ENCODE assay signal across 13 cellular contexts in the genomic region with DNA sequence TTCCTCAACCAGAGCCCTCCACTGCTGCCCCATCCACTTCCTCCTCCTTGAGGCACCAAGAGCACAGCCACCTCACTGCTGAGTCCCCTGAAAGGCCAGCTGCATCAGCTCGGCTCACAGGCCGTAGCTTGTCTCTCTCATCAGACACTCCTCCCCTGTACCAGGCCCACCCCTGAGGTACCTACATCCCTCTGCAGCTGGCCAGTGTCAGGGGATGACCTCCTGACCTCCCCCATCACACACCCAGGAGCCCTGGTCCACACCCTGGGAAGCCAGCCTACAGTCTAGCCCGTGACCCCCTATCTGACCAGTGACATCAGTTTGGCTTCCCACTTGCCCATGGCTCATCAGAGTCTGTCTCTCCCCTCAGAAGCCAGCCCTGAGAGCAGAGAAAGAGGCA.
A peak's percentile ranks its signal among the peaks of the same experiment; 100 is the strongest.
DNase-seq lines count a peak whose midpoint lies in the region; ATAC-seq and TF ChIP-seq lines count a peak whose summit lies in the region.
"Had no signal": no experiment of that assay in that cellular context is flagged by ENCODE, and none has a peak within 500 bp of the region (broad histone marks: within the 10 kb centered on the region; RNA-seq: fewer than 3 reads in every experiment).

No MANE protein-coding gene starts in this region.

- H2AFZ ChIP-seq in neuronal stem cell (ENCODE audit: low read length): no peak overlapping the region

- no peak for TF ChIP-seq POLR2A in heart left ventricle (IDR thresholded peaks at IDR 0.05)

- no peak overlapping the region for H3K4me2 ChIP-seq in neuronal stem cell (ENCODE audit: insufficient read depth, low read length, poor library complexity, severe bottlenecking)

- H3K4me1 ChIP-seq in heart left ventricle (peaks cover 3 to 88% (median 48%) of the 10 kb centered on the region in 12 donors), neuronal stem cell (ENCODE audit: control insufficient read depth in 2 of 2, insufficient read depth in 1 of 2, low read depth in 1 of 2, low read length in 2 of 2) (peaks cover 5 to 14% of the 10 kb centered on the region in 2 donors), BE2C (peaks cover 34% of the 10 kb centered on the region)

- H4K8ac ChIP-seq in neuronal stem cell (ENCODE audit: low read depth, low read length): no peak overlapping the region

- H3K9me3 Mint-ChIP-seq in activated naive CD8-positive, alpha-beta T cell treated with anti-CD3 and anti-CD28 coated beads for 36 hours: no peaks in the 10 kb centered on the region

- no peak for TF ChIP-seq CTCF in heart left ventricle (IDR thresholded peaks at IDR 0.05)
- TF ChIP-seq CTCF in BE2C (IDR thresholded peaks at IDR 0.05; ENCODE audit: low read depth, low read length): no peak

- H3K9ac ChIP-seq in neuronal stem cell (ENCODE audit: low read depth, low read length, poor library complexity): no peak overlapping the region

- H2BK15ac ChIP-seq in neuronal stem cell (ENCODE audit: low read length): no peak overlapping the region

- no peak overlapping the region for H3K27ac Mint-ChIP-seq in activated naive CD8-positive, alpha-beta T cell treated with anti-CD3 and anti-CD28 coated beads for 36 hours

- H3K27ac ChIP-seq in heart left ventricle: peak overlapping the region in 8 of 12 donors; percentile 4 to 77 (median 38)
- no peak overlapping the region for H3K27ac ChIP-seq in neuronal stem cell (replicated peaks; ENCODE audit: low read length)
- H3K27ac ChIP-seq: neutrophil, SK-N-MC had no signal

- no peak overlapping the region for H2BK5ac ChIP-seq in neuronal stem cell (ENCODE audit: low read length)

- H3K36me3 Mint-ChIP-seq in activated naive CD8-positive, alpha-beta T cell treated with anti-CD3 and anti-CD28 coated beads for 36 hours: no peaks in the 10 kb centered on the region

- no peak for DNase-seq in Right ventricle myocardium inferior (ENCODE audit: missing footprints)
- no peak for DNase-seq in cardiac septum (ENCODE audit: low spot score)
- peak in 1 of 5 donors; percentile 54 for DNase-seq in heart left ventricle
- DNase-seq in neuronal stem cell (ENCODE audit: low spot score): no peak
- no peak for DNase-seq in activated naive CD8-positive, alpha-beta T cell treated with anti-CD3 and anti-CD28 coated beads for 36 hours
- DNase-seq in NCI-H524 (lab: John Stamatoyannopoulos, UW): no peak
- no peak for DNase-seq in BE2C
- DNase-seq in NCI-H1105 treated with DMSO at 0.1 percent for 48 hours (lab: John Stamatoyannopoulos, UW): no peak
- DNase-seq: activated CD4-positive, CD25-positive, alpha-beta regulatory T cell treated with anti-CD3 and anti-CD28 coated beads, Interleukin-2, amount 50 U/mL, for 72 hours; AML-193; kidney had no signal

- H3K27me3 ChIP-seq in heart left ventricle: no peaks in the 10 kb centered on the region
- peaks cover 0 to 1% (median 0%) of the 10 kb centered on the region in 3 experiments for H3K27me3 ChIP-seq in neuronal stem cell (ENCODE audit: control insufficient read depth in 3 of 3, insufficient read depth in 3 of 3, low read depth in 1 of 3, low read length in 3 of 3)
- H3K27me3 ChIP-seq in BE2C: no peaks in the 10 kb centered on the region
- H3K27me3 ChIP-seq: neutrophil had no signal

- H3K14ac ChIP-seq in neuronal stem cell (ENCODE audit: low read length): no peak overlapping the region

- no peaks in the 10 kb centered on the region for H3K79me1 ChIP-seq in neuronal stem cell (ENCODE audit: low read depth, low read length)

- H3K4me3 ChIP-seq in heart left ventricle (no peak overlapping the region), neuronal stem cell (ENCODE audit: low read length in 2 of 2) (no peak overlapping the region), BE2C (ENCODE audit: low read depth, low read length) (no peak overlapping the region)
- H3K4me3 ChIP-seq: SK-N-MC had no signal

- H3K36me3 ChIP-seq in heart left ventricle: peaks cover 0 to 36% (median 32%) of the 10 kb centered on the region in 9 donors
- no peaks in the 10 kb centered on the region for H3K36me3 ChIP-seq in neuronal stem cell (replicated peaks in 1 of 2; ENCODE audit: control insufficient read depth in 2 of 2, insufficient read depth in 2 of 2, low read length in 2 of 2)
- no peaks in the 10 kb centered on the region for H3K36me3 ChIP-seq in BE2C
- H3K36me3 ChIP-seq: neutrophil had no signal

- H3K4me3 Mint-ChIP-seq in activated naive CD8-positive, alpha-beta T cell treated with anti-CD3 and anti-CD28 coated beads for 36 hours: no peak overlapping the region

- ATAC-seq in Right ventricle myocardium inferior (peak; percentile 31), heart left ventricle (peak in 3 of 4 donors; percentile 2 to 23 (median 16))

- H3K23ac ChIP-seq in neuronal stem cell (ENCODE audit: low read depth, low read length, poor library complexity): peak overlapping the region; percentile 19

- peak overlapping the region; percentile 23 for H3K18ac ChIP-seq in neuronal stem cell (ENCODE audit: low read length)

- H4K91ac ChIP-seq in neuronal stem cell (ENCODE audit: low read depth, low read length, poor library complexity): no peak overlapping the region

- H2BK12ac ChIP-seq in neuronal stem cell (ENCODE audit: low read length): no peak overlapping the region

- H3K9me3 ChIP-seq in heart left ventricle: no peaks in the 10 kb centered on the region
- H3K9me3 ChIP-seq in neuronal stem cell (replicated peaks in 1 of 2; ENCODE audit: control insufficient read depth in 2 of 2, insufficient read depth in 1 of 2, low read depth in 1 of 2, low read length in 2 of 2): peaks cover 0 to 5% of the 10 kb centered on the region in 2 donors
- H3K9me3 ChIP-seq in BE2C: no peaks in the 10 kb centered on the region
- H3K9me3 ChIP-seq: neutrophil had no signal

- intact Hi-C loops in Right ventricle myocardium inferior (cut with DNase I): no loop called here
- intact Hi-C loops in cardiac septum (cut with DNase I): no loop called here
- intact Hi-C loops in heart left ventricle (cut with DNase I): no loop called here

- H3K4ac ChIP-seq in neuronal stem cell (ENCODE audit: low read length): no peak overlapping the region

- H3K4me1 Mint-ChIP-seq in activated naive CD8-positive, alpha-beta T cell treated with anti-CD3 and anti-CD28 coated beads for 36 hours: no peaks in the 10 kb centered on the region

- no peak overlapping the region for H2BK120ac ChIP-seq in neuronal stem cell (ENCODE audit: low read depth, low read length)

- no peaks in the 10 kb centered on the region for H3K27me3 Mint-ChIP-seq in activated naive CD8-positive, alpha-beta T cell treated with anti-CD3 and anti-CD28 coated beads for 36 hours

- H2AK5ac ChIP-seq in neuronal stem cell (ENCODE audit: low read depth, low read length): no peak overlapping the region

- WGBS in heart left ventricle, 4 donors: 25 to 47% (median 31%) methylated on average over 3 of the region's 3 CpGs
- no CpG with 5 or more reads among the region's 3 CpGs for WGBS in neuronal stem cell (ENCODE audit: extremely low coverage in 2 of 2, insufficient read length in 2 of 2, insufficient replicate concordance in 1 of 2), 2 donors
